ENCODE assay signal across 8 cellular contexts in genomic region chr5:175895701-175896102, GRCh38. TPM values are rescaled to one million over a fixed set of nuclear protein-coding genes. Genes with fewer than 3 reads are reported as not detected.
DNase-seq lines count a peak whose midpoint lies in the region; ATAC-seq and TF ChIP-seq lines count a peak whose summit lies in the region.

No MANE protein-coding gene starts in this region.

- no peaks in the 10 kb centered on the region for H3K9me2 ChIP-seq in Karpas-422 (replicated peaks; ENCODE audit: insufficient read depth, low read length)

- no peaks in the 10 kb centered on the region for H3K79me2 ChIP-seq in Karpas-422 (ENCODE audit: low read length)

- H3K27ac ChIP-seq in Karpas-422 (ENCODE audit: low read length) = no peak overlapping the region

- peak; percentile 96 for ATAC-seq in GM21447 (IDR thresholded peaks at IDR 0.05; ENCODE audit: unreplicated experiment)

- no peaks in the 10 kb centered on the region for H3K9me3 ChIP-seq in Karpas-422 (ENCODE audit: low read length)

- H4K20me1 ChIP-seq in Karpas-422 (ENCODE audit: insufficient read depth, low read depth, low read length) = peaks cover 52% of the 10 kb centered on the region

- peaks cover 8% of the 10 kb centered on the region for H3K27me3 Mint-ChIP-seq in type B pancreatic cell

- no peak overlapping the region for H2AFZ ChIP-seq in Karpas-422 (ENCODE audit: low read length)

- peak overlapping the region; percentile 54 for H3K4me2 ChIP-seq in Karpas-422 (ENCODE audit: low read depth, low read length, poor library complexity, severe bottlenecking)

- DNase-seq in ELF-1 (ENCODE audit: low read depth, low spot score) = peak; percentile 41
- peak; percentile 92 for DNase-seq in Karpas-422
- peak; percentile 19 for DNase-seq in activated T-cell treated with anti-CD3 and anti-CD28 coated beads for 48 hours (ENCODE audit: low read depth)
- DNase-seq in stimulated activated CD4-positive, alpha-beta T cell treated with anti-CD3 and anti-CD28 coated beads, Interleukin-15, amount 100 ng/mL, for 48 hours (ENCODE audit: low read depth in 2 of 2) = peak; percentile 12 to 16
- DNase-seq in NCI-H187 treated with DMSO at 0.1 percent for 48 hours (lab: John Stamatoyannopoulos, UW) = no peak
- no peak for DNase-seq in mesenteric fat pad (ENCODE audit: low spot score)
- DNase-seq in type B pancreatic cell (ENCODE audit: extremely low spot score, unreplicated experiment) = no peak

- H3K9ac ChIP-seq in Karpas-422 (ENCODE audit: low read length) = no peak overlapping the region

- H3K9me3 Mint-ChIP-seq in type B pancreatic cell = no peaks in the 10 kb centered on the region

- H3K27me3 ChIP-seq in Karpas-422 (ENCODE audit: low read length) = no peaks in the 10 kb centered on the region

- no peak overlapping the region for H3K27ac Mint-ChIP-seq in type B pancreatic cell

- no peak for TF ChIP-seq CTCF in type B pancreatic cell (conservative IDR thresholded peaks at IDR 0.05)

- H3K36me3 ChIP-seq in Karpas-422 (ENCODE audit: insufficient read depth, low read length) = no peaks in the 10 kb centered on the region

- no peaks in the 10 kb centered on the region for H3K36me3 Mint-ChIP-seq in type B pancreatic cell

- 0 out of 2 replicates have a peak overlapping the region, but pooled peaks have one; percentile 25 for H3K4me3 ChIP-seq in Karpas-422 (ENCODE audit: low read length)

- no peaks in the 10 kb centered on the region for H3K4me1 Mint-ChIP-seq in type B pancreatic cell (ENCODE audit: unreplicated experiment)

- peaks cover 12% of the 10 kb centered on the region for H3K4me1 ChIP-seq in Karpas-422 (ENCODE audit: low read length)

- no peak overlapping the region for H3K4me3 Mint-ChIP-seq in type B pancreatic cell

RNA-seq across cellular contexts. Expression of gene CPLX2, which starts 24.3 kb away (rescaled TPM):
- not detected in 2 replicates for total RNA-seq in Karpas-422 (2014; rRNA removed; shearing (Covaris generic); ENCODE audit: low replicate concordance)
- total RNA-seq in mesenteric fat pad (not detected), type B pancreatic cell (ENCODE audit: low replicate concordance) (2.4 and 5.5 TPM in 2 replicates)

Comparison
In these comparisons a context has a peak if more than half of its experiments do, and no peak if none do; other contexts are left out.
1. DNase-seq: peak in ELF-1 (single experiment), Karpas-422 (single experiment), activated T-cell treated with anti-CD3 and anti-CD28 coated beads for 48 hours (single experiment) and stimulated activated CD4-positive, alpha-beta T cell treated with anti-CD3 and anti-CD28 coated beads, Interleukin-15, amount 100 ng/mL, for 48 hours (2 of 2); none in NCI-H187 treated with DMSO at 0.1 percent for 48 hours (single experiment), mesenteric fat pad (single experiment) and type B pancreatic cell (single experiment).